ENCODE assay signal across 8 cellular contexts in the genomic region with DNA sequence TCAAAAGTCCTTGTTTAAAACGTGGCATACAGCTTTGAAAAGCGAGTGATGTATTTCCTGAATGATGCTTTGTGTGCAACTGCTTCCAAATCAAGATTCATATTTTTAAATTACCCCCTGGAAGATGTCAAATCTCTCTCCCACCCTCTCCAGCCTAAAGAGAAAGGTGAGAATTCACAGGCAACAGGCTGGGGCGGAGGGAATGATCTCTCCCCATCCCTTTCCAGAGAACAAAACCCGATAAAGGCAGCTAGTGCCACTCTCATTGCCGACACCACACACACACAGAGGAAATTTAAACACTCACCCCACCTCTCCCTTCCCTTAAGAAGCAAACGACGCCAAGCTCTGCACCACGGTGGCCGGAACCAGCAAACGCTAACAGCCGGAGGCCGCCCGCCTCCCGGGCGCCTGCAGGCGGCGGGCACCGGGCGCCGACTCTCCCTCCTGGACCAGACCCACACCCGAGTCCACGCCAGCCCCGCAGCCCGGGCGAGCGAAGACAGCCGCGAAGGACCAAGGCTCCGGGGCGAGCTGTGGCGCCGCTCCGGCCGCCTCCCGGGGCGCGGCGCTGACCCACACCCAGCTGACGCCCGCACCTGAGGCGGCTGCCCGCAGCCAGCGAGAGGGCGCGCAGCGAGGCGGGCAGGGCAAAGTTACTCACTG. TPM values are rescaled to one million over a fixed set of nuclear protein-coding genes. Genes with fewer than 3 reads are reported as not detected.
DNase-seq lines count a peak whose midpoint lies in the region; ATAC-seq and TF ChIP-seq lines count a peak whose summit lies in the region.

No MANE protein-coding gene starts in this region.

- peaks cover 38% of the 10 kb centered on the region for H3K4me1 Mint-ChIP-seq in MCF 10A (ENCODE audit: insufficient read depth, unreplicated experiment)

- H3F3A ChIP-seq in SK-N-SH (replicated peaks; ENCODE audit: insufficient read depth): peaks cover 6% of the 10 kb centered on the region

- H3K9me3 Mint-ChIP-seq in MCF 10A (ENCODE audit: unreplicated experiment): no peaks in the 10 kb centered on the region

- H3K9ac ChIP-seq in BLaER1 treated with 17β-estradiol and CSF1 and Interleukin-3, amounts not matched to agents 10 nM and 100 nM: peak overlapping the region; percentile 85 to 96 (median 93)
- peak overlapping the region; percentile 72 for H3K9ac ChIP-seq in SK-N-SH

- CTCF ChIA-PET in SK-N-SH (lab: Yijun Ruan, JAX) (interaction anchor here (1.0 to 5.2 kb wide), 7 partner anchors 10 to 206 kb away, joined by 3 to 19 read pairs (median 3); no protein-coding TSS in a partner anchor), MCF 10A (lab: Yijun Ruan, JAX) (interaction anchor here (0.5 to 1.5 kb wide), 9 partner anchors 12 to 1100 kb away, joined by 3 to 6 read pairs (median 3); no protein-coding TSS in a partner anchor)

- peak overlapping the region; percentile 93 for H3K4me3 Mint-ChIP-seq in MCF 10A (ENCODE audit: unreplicated experiment)

- no peak for TF ChIP-seq EP300 in SK-N-SH (IDR thresholded peaks at IDR 0.05; ENCODE audit: borderline replicate concordance in 1 of 2, low read depth in 1 of 2, low read length in 1 of 2)

- TSS peak; percentile 47 for BruUV-seq in MCF 10A (replicated peaks; lab: Mats Ljungman, UMichigan)

- peak; percentile 27 for ATAC-seq in HG03196 (IDR thresholded peaks at IDR 0.05; ENCODE audit: unreplicated experiment)

- TF ChIP-seq CTCF in SK-N-SH (IDR thresholded peaks at IDR 0.05): peak; percentile 33
- peak; percentile 4 for TF ChIP-seq CTCF in MCF 10A (IDR thresholded peaks at IDR 0.05; ENCODE audit: unreplicated experiment)
- TF ChIP-seq CTCF in kidney epithelial cell (IDR thresholded peaks at IDR 0.05; ENCODE audit: insufficient read depth, low read length, poor library complexity, severe bottlenecking): peak; percentile 7

- peaks cover 26% of the 10 kb centered on the region for H3K36me3 Mint-ChIP-seq in MCF 10A (ENCODE audit: insufficient read depth, unreplicated experiment)

- H3K27me3 Mint-ChIP-seq in MCF 10A (ENCODE audit: insufficient read depth, unreplicated experiment): no peaks in the 10 kb centered on the region

- intact Hi-C loops in MCF 10A (cut with micrococcal nuclease): loop anchor here (1.0 to 2.0 kb wide), 5 partner anchors 42 to 207 kb away; a partner anchor contains a TSS

- H3K4me2 ChIP-seq in BLaER1 treated with 17β-estradiol and CSF1 and Interleukin-3, amounts not matched to agents 10 nM and 100 nM: peak overlapping the region; percentile 71 to 91 (median 87)
- peak overlapping the region; percentile 74 for H3K4me2 ChIP-seq in SK-N-SH

- 0 out of 2 replicates have a peak, but pooled peaks have one; percentile 1 for TF ChIP-seq RAD21 in SK-N-SH (IDR thresholded peaks at IDR 0.05; ENCODE audit: low read length)

- peaks cover 72% of the 10 kb centered on the region for H3K79me2 ChIP-seq in SK-N-SH (ENCODE audit: insufficient read depth)

- WGBS in SK-N-SH (ENCODE audit: low lambda C conversion rate): 6% methylated on average over 7 of the region's 47 CpGs

- H3K27me3 ChIP-seq in BLaER1 treated with 17β-estradiol and CSF1 and Interleukin-3, amounts not matched to agents 10 nM and 100 nM: no peaks in the 10 kb centered on the region
- H3K27me3 ChIP-seq in SK-N-SH (ENCODE audit: insufficient read depth): no peaks in the 10 kb centered on the region
- no peaks in the 10 kb centered on the region for H3K27me3 ChIP-seq in kidney epithelial cell (ENCODE audit: control insufficient read depth, insufficient read depth, low read length)

- H3K36me3 ChIP-seq in BLaER1 treated with 17β-estradiol and CSF1 and Interleukin-3, amounts not matched to agents 10 nM and 100 nM: peaks cover 15 to 30% (median 29%) of the 10 kb centered on the region in 11 experiments; a peak in 21 of 22 replicates
- H3K36me3 ChIP-seq in SK-N-SH (replicated peaks in 1 of 2; ENCODE audit: control insufficient read depth in 1 of 2, insufficient read depth in 2 of 2, low read length in 1 of 2) (peaks cover 17 to 22% of the 10 kb centered on the region in 2 experiments), kidney epithelial cell (ENCODE audit: control insufficient read depth, insufficient read depth, low read length) (peaks cover 2% of the 10 kb centered on the region)

- no peaks in the 10 kb centered on the region for H3K9me2 ChIP-seq in SK-N-SH

- H3K4me3 ChIP-seq in BLaER1 treated with 17β-estradiol and CSF1 and Interleukin-3, amounts not matched to agents 10 nM and 100 nM: peak overlapping the region; percentile 84 to 98 (median 94)
- H3K4me3 ChIP-seq in SK-N-SH (ENCODE audit: low read depth in 2 of 2, low read length in 1 of 2) (peak overlapping the region; percentile 81 to 85), kidney epithelial cell (ENCODE audit: low read depth, low read length) (peak overlapping the region; percentile 79)

- POLR2A ChIA-PET in SK-N-SH (lab: Yijun Ruan, JAX) (no interaction called here), MCF 10A (lab: Yijun Ruan, JAX) (interaction anchor here (0.6 to 8.6 kb wide), 43 partner anchors 7 to 673 kb away, joined by 3 to 226 read pairs (median 9); a partner anchor contains a TSS)

- peak overlapping the region; percentile 0 for H3K27ac Mint-ChIP-seq in MCF 10A (ENCODE audit: low read depth, unreplicated experiment)

- peaks cover 18 to 76% (median 42%) of the 10 kb centered on the region in 11 experiments; a peak in 21 of 22 replicates for H4K20me1 ChIP-seq in BLaER1 treated with 17β-estradiol and CSF1 and Interleukin-3, amounts not matched to agents 10 nM and 100 nM
- peaks cover 22% of the 10 kb centered on the region for H4K20me1 ChIP-seq in SK-N-SH (ENCODE audit: insufficient read depth)

- H3K27ac ChIP-seq in BLaER1 treated with 17β-estradiol and CSF1 and Interleukin-3, amounts not matched to agents 10 nM and 100 nM: peak overlapping the region; percentile 59 to 94 (median 80)
- H3K27ac ChIP-seq in SK-N-SH (ENCODE audit: low read depth in 2 of 2, low read length in 1 of 2): peak overlapping the region; percentile 63 to 83

- H3K9me3 ChIP-seq in BLaER1 treated with 17β-estradiol and CSF1 and Interleukin-3, amounts not matched to agents 10 nM and 100 nM (replicated peaks in 1 of 11): peaks cover 0 to 9% (median 7%) of the 10 kb centered on the region in 11 experiments; a peak in 10 of 22 replicates
- H3K9me3 ChIP-seq in SK-N-SH: no peaks in the 10 kb centered on the region

- peak overlapping the region; percentile 50 for H2AFZ ChIP-seq in SK-N-SH (ENCODE audit: low read depth)

- DNase-seq in GM19238 (ENCODE audit: insufficient read length, low spot score) (peak; percentile 36), SK-N-SH (peak; percentile 70), MCF 10A (ENCODE audit: unreplicated experiment) (peak; percentile 23), kidney epithelial cell (ENCODE audit: low read depth) (no peak), NCI-H2196 (lab: John Stamatoyannopoulos, UW; ENCODE audit: unreplicated experiment) (no peak)
- peak; percentile 45 to 49 for DNase-seq in stimulated activated CD4-positive, alpha-beta T cell treated with anti-CD3 and anti-CD28 coated beads, Interleukin-2, amount 100 ng/mL, for 24 hours

- H3K4me1 ChIP-seq in BLaER1 treated with 17β-estradiol and CSF1 and Interleukin-3, amounts not matched to agents 10 nM and 100 nM: peaks cover 39 to 53% (median 42%) of the 10 kb centered on the region in 10 experiments
- peaks cover 7 to 9% of the 10 kb centered on the region in 2 experiments; a peak in 3 of 4 replicates for H3K4me1 ChIP-seq in SK-N-SH (ENCODE audit: control insufficient read depth in 1 of 2, insufficient read depth in 2 of 2, low read depth in 1 of 2, low read length in 1 of 2)

TF ChIP-seq in SK-N-SH, 30 proteins besides CTCF, POLR2A, EP300 and RAD21:
- no peak for TF ChIP-seq GATA2 (CRISPR knock-in tag; IDR thresholded peaks at IDR 0.05)
- no peak for TF ChIP-seq FOXM1 (IDR thresholded peaks at IDR 0.05; ENCODE audit: low read depth)
- TF ChIP-seq MXI1 (IDR thresholded peaks at IDR 0.05; ENCODE audit: low read depth, low read length): peak; percentile 11; the same call in 1 of the 2 replicates
- no peak for TF ChIP-seq RFX5 (IDR thresholded peaks at IDR 0.05; ENCODE audit: low read length)

RNA-seq across cellular contexts. Expression of a gene that starts 0.5 kb away (rescaled TPM):
- polyA plus RNA-seq in SK-N-SH (2012; rRNA removed): 3.7 and 4.6 TPM in 2 replicates
- polyA plus RNA-seq in SK-N-SH (2012; cell fraction: cytosol; rRNA removed): 4.8 and 5.0 TPM in 2 replicates
- 2.5 and 3.7 TPM in 2 replicates for polyA plus RNA-seq in SK-N-SH (2012; cell fraction: nucleus; rRNA removed)
- total RNA-seq in MCF 10A (2022): 12.3 and 15.6 TPM in 2 replicates
- total RNA-seq in kidney epithelial cell: 11.4 and 16.0 TPM in 2 replicates

RNA-seq across cellular contexts. Expression of a gene that starts 1.8 kb away (rescaled TPM):
- polyA plus RNA-seq in SK-N-SH (2012; rRNA removed): 143 and 150 TPM in 2 replicates
- polyA plus RNA-seq in SK-N-SH (2012; cell fraction: cytosol; rRNA removed): 165 and 183 TPM in 2 replicates
- 92.1 and 115 TPM in 2 replicates for polyA plus RNA-seq in SK-N-SH (2012; cell fraction: nucleus; rRNA removed)
- total RNA-seq in MCF 10A (2022): 123 and 146 TPM in 2 replicates
- total RNA-seq in kidney epithelial cell: 145 and 149 TPM in 2 replicates

Comparison
In these comparisons a context has a peak if more than half of its experiments do, and no peak if none do; other contexts are left out.
1. DNase-seq: peak in GM19238 (single experiment), SK-N-SH (single experiment), MCF 10A (single experiment) and stimulated activated CD4-positive, alpha-beta T cell treated with anti-CD3 and anti-CD28 coated beads, Interleukin-2, amount 100 ng/mL, for 24 hours (2 of 2); none in kidney epithelial cell (single experiment) and NCI-H2196 (single experiment).
2. Peak in every context shown above with its lines, with median percentiles within 50 percentile points of each other: H3K4me3 ChIP-seq and CTCF ChIP-seq.